Comparison of ENCODE assay signal across 2 cellular contexts in the genomic region with DNA sequence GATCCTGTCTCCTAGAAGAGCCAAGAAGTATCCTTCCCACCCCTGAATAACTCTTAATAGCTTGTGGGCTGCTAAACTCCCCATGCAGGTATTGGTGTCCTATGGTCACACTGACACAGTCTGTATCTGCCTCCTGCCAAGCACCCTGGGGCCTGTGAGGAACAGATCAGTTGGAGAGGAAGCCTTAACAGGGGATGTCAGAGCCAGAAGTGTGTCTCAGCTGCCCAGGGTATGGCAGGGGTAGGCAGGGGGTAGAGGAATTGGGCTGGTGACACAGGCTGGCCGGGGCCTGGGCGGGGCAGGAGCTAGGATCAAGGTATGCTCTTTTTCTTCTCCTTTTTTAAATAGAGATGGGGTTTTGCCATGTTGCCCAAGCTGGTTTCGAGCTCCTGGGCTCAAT.
TF ChIP-seq lines count a peak whose summit lies in the region.

No MANE protein-coding gene starts in this region.

TF ChIP-seq in HCT116, 20 proteins besides CTCF, POLR2A, EP300 and RAD21:
- TF ChIP-seq ZFX (IDR thresholded peaks at IDR 0.05) (no peak), EZH2 (IDR thresholded peaks at IDR 0.05) (no peak), CEBPB (IDR thresholded peaks at IDR 0.05; ENCODE audit: low read depth) (no peak), JUND (IDR thresholded peaks at IDR 0.05) (no peak), POLR2AphosphoS5 (IDR thresholded peaks at IDR 0.05; ENCODE audit: low read depth, low read length) (no peak), CBX3 (IDR thresholded peaks at IDR 0.05; ENCODE audit: low read depth) (no peak), EGR1 (IDR thresholded peaks at IDR 0.05; ENCODE audit: low read depth) (no peak), YY1 (IDR thresholded peaks at IDR 0.05; ENCODE audit: extremely low read depth, insufficient replicate concordance, low read depth, low read length) (no peak), ELF1 (IDR thresholded peaks at IDR 0.05; ENCODE audit: borderline replicate concordance, low read depth) (no peak), ZBTB33 (IDR thresholded peaks at IDR 0.05; ENCODE audit: extremely low read depth, insufficient replicate concordance, low read length) (no peak), SRF (IDR thresholded peaks at IDR 0.05; ENCODE audit: low read depth) (no peak), EZH2phosphoT487 (IDR thresholded peaks at IDR 0.05; ENCODE audit: borderline replicate concordance) (no peak), TCF7L2 (IDR thresholded peaks at IDR 0.05; ENCODE audit: borderline replicate concordance, extremely low read depth, insufficient read depth, insufficient read length) (no peak)
- TF ChIP-seq, protein P1, sequence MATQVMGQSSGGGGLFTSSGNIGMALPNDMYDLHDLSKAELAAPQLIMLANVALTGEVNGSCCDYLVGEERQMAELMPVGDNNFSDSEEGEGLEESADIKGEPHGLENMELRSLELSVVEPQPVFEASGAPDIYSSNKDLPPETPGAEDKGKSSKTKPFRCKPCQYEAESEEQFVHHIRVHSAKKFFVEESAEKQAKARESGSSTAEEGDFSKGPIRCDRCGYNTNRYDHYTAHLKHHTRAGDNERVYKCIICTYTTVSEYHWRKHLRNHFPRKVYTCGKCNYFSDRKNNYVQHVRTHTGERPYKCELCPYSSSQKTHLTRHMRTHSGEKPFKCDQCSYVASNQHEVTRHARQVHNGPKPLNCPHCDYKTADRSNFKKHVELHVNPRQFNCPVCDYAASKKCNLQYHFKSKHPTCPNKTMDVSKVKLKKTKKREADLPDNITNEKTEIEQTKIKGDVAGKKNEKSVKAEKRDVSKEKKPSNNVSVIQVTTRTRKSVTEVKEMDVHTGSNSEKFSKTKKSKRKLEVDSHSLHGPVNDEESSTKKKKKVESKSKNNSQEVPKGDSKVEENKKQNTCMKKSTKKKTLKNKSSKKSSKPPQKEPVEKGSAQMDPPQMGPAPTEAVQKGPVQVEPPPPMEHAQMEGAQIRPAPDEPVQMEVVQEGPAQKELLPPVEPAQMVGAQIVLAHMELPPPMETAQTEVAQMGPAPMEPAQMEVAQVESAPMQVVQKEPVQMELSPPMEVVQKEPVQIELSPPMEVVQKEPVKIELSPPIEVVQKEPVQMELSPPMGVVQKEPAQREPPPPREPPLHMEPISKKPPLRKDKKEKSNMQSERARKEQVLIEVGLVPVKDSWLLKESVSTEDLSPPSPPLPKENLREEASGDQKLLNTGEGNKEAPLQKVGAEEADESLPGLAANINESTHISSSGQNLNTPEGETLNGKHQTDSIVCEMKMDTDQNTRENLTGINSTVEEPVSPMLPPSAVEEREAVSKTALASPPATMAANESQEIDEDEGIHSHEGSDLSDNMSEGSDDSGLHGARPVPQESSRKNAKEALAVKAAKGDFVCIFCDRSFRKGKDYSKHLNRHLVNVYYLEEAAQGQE (IDR thresholded peaks at IDR 0.05; ENCODE audit: low read depth) = no peak
- TF ChIP-seq, protein P2, sequence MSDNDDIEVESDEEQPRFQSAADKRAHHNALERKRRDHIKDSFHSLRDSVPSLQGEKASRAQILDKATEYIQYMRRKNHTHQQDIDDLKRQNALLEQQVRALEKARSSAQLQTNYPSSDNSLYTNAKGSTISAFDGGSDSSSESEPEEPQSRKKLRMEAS (IDR thresholded peaks at IDR 0.05) = no peak

TF ChIP-seq in IMR-90, 13 proteins besides CTCF, POLR2A, EP300 and RAD21:
- TF ChIP-seq, protein P3, sequence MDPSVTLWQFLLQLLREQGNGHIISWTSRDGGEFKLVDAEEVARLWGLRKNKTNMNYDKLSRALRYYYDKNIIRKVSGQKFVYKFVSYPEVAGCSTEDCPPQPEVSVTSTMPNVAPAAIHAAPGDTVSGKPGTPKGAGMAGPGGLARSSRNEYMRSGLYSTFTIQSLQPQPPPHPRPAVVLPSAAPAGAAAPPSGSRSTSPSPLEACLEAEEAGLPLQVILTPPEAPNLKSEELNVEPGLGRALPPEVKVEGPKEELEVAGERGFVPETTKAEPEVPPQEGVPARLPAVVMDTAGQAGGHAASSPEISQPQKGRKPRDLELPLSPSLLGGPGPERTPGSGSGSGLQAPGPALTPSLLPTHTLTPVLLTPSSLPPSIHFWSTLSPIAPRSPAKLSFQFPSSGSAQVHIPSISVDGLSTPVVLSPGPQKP (IDR thresholded peaks at IDR 0.05; ENCODE audit: borderline replicate concordance, low read depth, low read length) = no peak
- no peak for TF ChIP-seq MAZ (IDR thresholded peaks at IDR 0.05; ENCODE audit: borderline replicate concordance, low read depth, low read length)
- no peak for TF ChIP-seq CHD1 (IDR thresholded peaks at IDR 0.05; ENCODE audit: low read depth, low read length)
- TF ChIP-seq FOS (IDR thresholded peaks at IDR 0.05; ENCODE audit: low read depth, low read length) = no peak
- no peak for TF ChIP-seq RFX5 (IDR thresholded peaks at IDR 0.05; ENCODE audit: low read depth, low read length)
- TF ChIP-seq RCOR1 (IDR thresholded peaks at IDR 0.05; ENCODE audit: insufficient replicate concordance, low read length) = no peak
- no peak for TF ChIP-seq NFE2L2 (IDR thresholded peaks at IDR 0.05; ENCODE audit: low read depth, low read length)
- TF ChIP-seq SMC3 (IDR thresholded peaks at IDR 0.05; ENCODE audit: low read depth, low read length) = no peak
- no peak for TF ChIP-seq BHLHE40 (IDR thresholded peaks at IDR 0.05; ENCODE audit: low read depth, low read length)
- no peak for TF ChIP-seq MAFK (IDR thresholded peaks at IDR 0.05; ENCODE audit: low read depth, low read length)
- TF ChIP-seq USF2 (IDR thresholded peaks at IDR 0.05; ENCODE audit: low read depth, low read length) = no peak
- TF ChIP-seq CEBPB (IDR thresholded peaks at IDR 0.05; ENCODE audit: low read depth, low read length) = no peak
TF ChIP-seq in IMR-90: peak in this region for 0.
